ENCODE assay signal across 25 cellular contexts in genomic region chr20:44006126-44006525, GRCh38.
"Had no signal": no experiment of that assay in that cellular context is flagged by ENCODE, and none has a peak within 500 bp of the region (broad histone marks: within the 10 kb centered on the region; RNA-seq: fewer than 3 reads in every experiment).

No MANE protein-coding gene starts in this region.

- H3K36me3 ChIP-seq: neural progenitor cell, neutrophil, right atrium auricular region, sigmoid colon, spleen, tibial nerve, uterus had no signal

- H3K4me3 ChIP-seq: lower lobe of right lung, neural progenitor cell, right atrium auricular region, sigmoid colon, spleen, tibial nerve, uterus had no signal

- H3K4me1 Mint-ChIP-seq: naive B cell had no signal

- H3K4me2 ChIP-seq: neural progenitor cell had no signal

- H3K27ac ChIP-seq: lower lobe of right lung, neural progenitor cell, neutrophil, parathyroid adenoma, right atrium auricular region, sigmoid colon, spleen, tibial nerve, uterus had no signal

- H3K27ac Mint-ChIP-seq: immature natural killer cell; mesothelial cell of epicardium; naive B cell; natural killer cell; neural progenitor cell; stimulated activated memory B cell treated with anti-CD40 and anti-IgM and Interleukin-4, amounts not matched to agents 10 μg/mL and 1 μg/mL and 100 μg/mL, for 72 hours; stimulated activated naive CD8-positive, alpha-beta T cell treated with anti-CD3 and anti-CD28 coated beads, Interleukin-15, amount 100 ng/mL, for 72 hours; type B pancreatic cell had no signal

- H3K27me3 ChIP-seq: neural progenitor cell, right atrium auricular region, sigmoid colon, tibial nerve, uterus had no signal

- DNase-seq: hypothalamus; immature natural killer cell; lower lobe of right lung; mammary epithelial cell; mesenchymal stem cell; naive B cell; natural killer cell; nephron progenitor cell; occipital lobe; sigmoid colon; small intestine; spleen; stimulated activated CD4-positive, alpha-beta T cell treated with anti-CD3 and anti-CD28 coated beads, Interleukin-4, amount 100 ng/mL, for 24 hours; stimulated activated naive CD4-positive, alpha-beta T cell treated with Interleukin-2 at 50 U/mL for 16 hours; stimulated activated naive CD8-positive, alpha-beta T cell treated with anti-CD3 and anti-CD28 coated beads, Interleukin-15, amount 100 ng/mL, for 72 hours; substantia nigra; uterus had no signal

- H3K9me3 Mint-ChIP-seq: immature natural killer cell; mesothelial cell of epicardium; naive B cell; natural killer cell; nephron progenitor cell; neural progenitor cell; stimulated activated memory B cell treated with anti-CD40 and anti-IgM and Interleukin-4, amounts not matched to agents 10 μg/mL and 1 μg/mL and 100 μg/mL, for 72 hours; stimulated activated naive CD8-positive, alpha-beta T cell treated with anti-CD3 and anti-CD28 coated beads, Interleukin-15, amount 100 ng/mL, for 72 hours; type B pancreatic cell had no signal

- H3K9ac ChIP-seq: neural progenitor cell, parathyroid adenoma had no signal

- H3K4me3 Mint-ChIP-seq: immature natural killer cell; mesothelial cell of epicardium; naive B cell; natural killer cell; nephron progenitor cell; neural progenitor cell; stimulated activated memory B cell treated with anti-CD40 and anti-IgM and Interleukin-4, amounts not matched to agents 10 μg/mL and 1 μg/mL and 100 μg/mL, for 72 hours; stimulated activated naive CD8-positive, alpha-beta T cell treated with anti-CD3 and anti-CD28 coated beads, Interleukin-15, amount 100 ng/mL, for 72 hours; type B pancreatic cell had no signal

- H3K4me1 ChIP-seq: lower lobe of right lung, neural progenitor cell, parathyroid adenoma, tibial nerve, uterus had no signal

- H2AFZ ChIP-seq: neural progenitor cell, parathyroid adenoma had no signal

- H3K9me3 ChIP-seq: lower lobe of right lung, neutrophil, right atrium auricular region, sigmoid colon, spleen, tibial nerve, uterus had no signal

- ATAC-seq: lower lobe of right lung; natural killer cell; stimulated activated memory B cell treated with anti-CD40 and anti-IgM and Interleukin-4, amounts not matched to agents 10 μg/mL and 1 μg/mL and 100 μg/mL, for 72 hours; stimulated activated naive CD8-positive, alpha-beta T cell treated with anti-CD3 and anti-CD28 coated beads, Interleukin-15, amount 100 ng/mL, for 72 hours had no signal

- H3K27me3 Mint-ChIP-seq: stimulated activated memory B cell treated with anti-CD40 and anti-IgM and Interleukin-4, amounts not matched to agents 10 μg/mL and 1 μg/mL and 100 μg/mL, for 72 hours had no signal

- H3K36me3 Mint-ChIP-seq: mesothelial cell of epicardium; naive B cell; natural killer cell; neural progenitor cell; stimulated activated memory B cell treated with anti-CD40 and anti-IgM and Interleukin-4, amounts not matched to agents 10 μg/mL and 1 μg/mL and 100 μg/mL, for 72 hours; type B pancreatic cell had no signal

- H3K79me2 ChIP-seq: parathyroid adenoma had no signal
